In genomic region chr13:28820099-28821051, GRCh38 we compare ENCODE assay signal across 9 cellular contexts. TPM values are rescaled to one million over a fixed set of nuclear protein-coding genes. Genes with fewer than 3 reads are reported as not detected.
DNase-seq lines count a peak whose midpoint lies in the region; ATAC-seq, FAIRE-seq and TF ChIP-seq lines count a peak whose summit lies in the region.
"Had no signal": no experiment of that assay in that cellular context is flagged by ENCODE, and none has a peak within 500 bp of the region (broad histone marks: within the 10 kb centered on the region; RNA-seq: fewer than 3 reads in every experiment).

TSS of gene MTUS2 (plus strand) at chr13:28820339.

- POLR2A ChIA-PET in AG04450 (lab: Yijun Ruan, JAX) (no interaction called here), K562 (lab: Yijun Ruan, JAX) (interaction anchor here (0.7 to 0.8 kb wide), 2 partner anchors 106 to 1920 kb away, joined by 3 to 4 read pairs; no protein-coding TSS in a partner anchor), SK-N-SH (lab: Yijun Ruan, JAX) (no interaction called here)

- H3K9me1 ChIP-seq in K562 (ENCODE audit: control insufficient read depth, insufficient read depth, low read length) = no peaks in the 10 kb centered on the region
- H3K9me1 ChIP-seq in keratinocyte (ENCODE audit: control insufficient read depth, extremely low read depth, insufficient read depth, low read length) = no peaks in the 10 kb centered on the region

- H3K27ac ChIP-seq in AG04450 (ENCODE audit: low read depth, low read length) = no peak within 1 kb of the TSS
- no peak within 1 kb of the TSS for H3K27ac ChIP-seq in K562 (ENCODE audit: extremely low read depth, low read depth, low read length)
- H3K27ac ChIP-seq in keratinocyte (ENCODE audit: control insufficient read depth, insufficient read depth, low read length) = no peak within 1 kb of the TSS
- no peak within 1 kb of the TSS for H3K27ac ChIP-seq in SK-N-SH (ENCODE audit: low read depth in 2 of 2, low read length in 1 of 2)

- no peaks in the 10 kb centered on the region for H3K9me2 ChIP-seq in SK-N-SH

- TF ChIP-seq CTCF in AG04450 (IDR thresholded peaks at IDR 0.05; ENCODE audit: low read depth, low read length) (no peak), K562 (IDR thresholded peaks at IDR 0.05 in 2 of 3, conservative IDR thresholded peaks at IDR 0.05 in 1 of 3; ENCODE audit: insufficient read depth in 2 of 3, low read depth in 1 of 3, low read length in 3 of 3) (no peak), keratinocyte (optimal IDR thresholded peaks at IDR 0.05 in 1 of 3, IDR thresholded peaks at IDR 0.05 in 1 of 3, conservative IDR thresholded peaks at IDR 0.05 in 1 of 3; ENCODE audit: extremely low read depth in 1 of 3, insufficient read depth in 2 of 3, low read length in 3 of 3) (no peak), SK-N-SH (IDR thresholded peaks at IDR 0.05) (no peak)

- in situ Hi-C loops in K562 (cut with MboI) = loop anchor here (25.0 kb wide), 2 partner anchors 542 to 892 kb away; no protein-coding TSS in a partner anchor

- no peak within 1 kb of the TSS for H2AFZ ChIP-seq in K562 (ENCODE audit: low read depth, low read length)
- no peak within 1 kb of the TSS for H2AFZ ChIP-seq in keratinocyte (ENCODE audit: control insufficient read depth, low read length)
- H2AFZ ChIP-seq in SK-N-SH (ENCODE audit: low read depth) = no peak within 1 kb of the TSS

- FAIRE-seq in K562 (lab: Jason Lieb, UNC) (no peak), keratinocyte (lab: Jason Lieb, UNC) (no peak)
- FAIRE-seq: GM18507 had no signal

- no peaks in the 10 kb centered on the region for H3F3A ChIP-seq in SK-N-SH (replicated peaks; ENCODE audit: insufficient read depth)

- H3K4me2 ChIP-seq in K562 (ENCODE audit: insufficient read depth, low read length) (no peak within 1 kb of the TSS), keratinocyte (ENCODE audit: control insufficient read depth, extremely low read depth, insufficient read depth, low read depth, low read length) (peak within 1 kb of the TSS; percentile 46), SK-N-SH (no peak within 1 kb of the TSS)

- DNase-seq in AG04450 (ENCODE audit: low read depth, low spot score) (no peak), NCI-H510A (lab: John Stamatoyannopoulos, UW) (peak; percentile 28), K562 (ENCODE audit: extremely low read depth in 1 of 4, low spot score in 3 of 4) (peak in 3 of 4 experiments; percentile 31 to 69 (median 68)), keratinocyte (ENCODE audit: low read depth, low spot score) (no peak), epidermal melanocyte (ENCODE audit: insufficient read length, low spot score) (no peak), SK-N-SH (no peak)
- peak; percentile 17 for DNase-seq in stimulated activated CD8-positive, alpha-beta memory T cell treated with anti-CD3 and anti-CD28 coated beads, Interleukin-12 subunit alpha, Interleukin-12 subunit beta, amount 100 ng/mL, for 4 hours (ENCODE audit: low read depth)

- no peaks in the 10 kb centered on the region for H3K79me2 ChIP-seq in K562 (ENCODE audit: control insufficient read depth, insufficient read depth, low read length)
- H3K79me2 ChIP-seq in keratinocyte (ENCODE audit: control insufficient read depth, insufficient read depth, low read length) = no peaks in the 10 kb centered on the region
- no peaks in the 10 kb centered on the region for H3K79me2 ChIP-seq in SK-N-SH (ENCODE audit: insufficient read depth)

- peaks cover 3% of the 10 kb centered on the region; the same call in 1 of the 2 replicates for H3K9me3 ChIP-seq in AG04450 (ENCODE audit: control insufficient read depth, insufficient read depth, low read length)
- no peaks in the 10 kb centered on the region for H3K9me3 ChIP-seq in K562 (replicated peaks; ENCODE audit: control insufficient read depth, insufficient read depth, low read depth, low read length)
- no peaks in the 10 kb centered on the region for H3K9me3 ChIP-seq in keratinocyte (ENCODE audit: control insufficient read depth, low read depth, low read length)
- no peaks in the 10 kb centered on the region for H3K9me3 ChIP-seq in SK-N-SH

- peak within 1 kb of the TSS; percentile 29 for H3K4me3 ChIP-seq in AG04450 (ENCODE audit: low read depth, low read length)
- H3K4me3 ChIP-seq in K562 = peak within 1 kb of the TSS; percentile 8; the same call in 1 of the 2 replicates
- H3K4me3 ChIP-seq in keratinocyte (ENCODE audit: control insufficient read depth in 2 of 3, extremely low read depth in 1 of 3, insufficient read depth in 2 of 3, low read depth in 1 of 3, low read length in 3 of 3) = peak within 1 kb of the TSS; percentile 5 to 35 (median 26)
- peak within 1 kb of the TSS in 1 of 2 experiments; percentile 30; a peak in 2 of 4 replicates for H3K4me3 ChIP-seq in SK-N-SH (ENCODE audit: low read depth in 2 of 2, low read length in 1 of 2)

- TF ChIP-seq EP300 in K562 (IDR thresholded peaks at IDR 0.05; ENCODE audit: low read length) (no peak), SK-N-SH (IDR thresholded peaks at IDR 0.05; ENCODE audit: borderline replicate concordance in 1 of 2, low read depth in 1 of 2, low read length in 1 of 2) (no peak)

- intact Hi-C loops in K562 (cut with micrococcal nuclease) = no loop called here

- TF ChIP-seq RAD21 in K562 (CRISPR knock-in tag; conservative IDR thresholded peaks at IDR 0.05 in 1 of 2, IDR thresholded peaks at IDR 0.05 in 1 of 2) = no peak
- no peak for TF ChIP-seq RAD21 in SK-N-SH (IDR thresholded peaks at IDR 0.05; ENCODE audit: low read length)

- H3K27me3 ChIP-seq in AG04450 (ENCODE audit: control insufficient read depth, insufficient read depth, low read length) (peaks cover 12% of the 10 kb centered on the region), K562 (ENCODE audit: control insufficient read depth in 2 of 2, insufficient read depth in 2 of 2, low read length in 2 of 2) (peaks cover 0 to 11% of the 10 kb centered on the region in 2 experiments; a peak in 2 of 5 replicates), keratinocyte (ENCODE audit: control insufficient read depth, extremely low read depth, insufficient read depth, low read length) (peaks cover 40% of the 10 kb centered on the region), SK-N-SH (ENCODE audit: insufficient read depth) (peaks cover 31% of the 10 kb centered on the region)

- CTCF ChIA-PET in AG04450 (lab: Charles Lee) = interaction anchor here (0.6 to 2.1 kb wide), 5 partner anchors 9 to 1417 kb away, joined by 3 to 8 read pairs (median 3); no protein-coding TSS in a partner anchor
- CTCF ChIA-PET in K562 (lab: Yijun Ruan, JAX; ENCODE audit: low intra/inter-chr PET ratio) = interaction anchor here (0.7 kb wide), 1 partner anchor 549 kb away, joined by 3 read pairs; no protein-coding TSS in a partner anchor
- CTCF ChIA-PET in SK-N-SH (lab: Yijun Ruan, JAX) = interaction anchor here (0.8 to 2.0 kb wide), 6 partner anchors 13 to 554 kb away, joined by 3 to 10 read pairs (median 4); no protein-coding TSS in a partner anchor

- H3K9ac ChIP-seq in K562 (ENCODE audit: insufficient read depth in 1 of 2, low read depth in 2 of 2, low read length in 2 of 2) = no peak within 1 kb of the TSS; a peak in 1 of 4 replicates
- no peak within 1 kb of the TSS for H3K9ac ChIP-seq in keratinocyte (ENCODE audit: control insufficient read depth, extremely low read depth, insufficient read depth, low read length)
- H3K9ac ChIP-seq in SK-N-SH = no peak within 1 kb of the TSS

- no peak for TF ChIP-seq POLR2A in K562 (conservative IDR thresholded peaks at IDR 0.05)

- dilution Hi-C loops in keratinocyte (cut with MboI; ENCODE audit: extremely low pct_ligation_motif_present, low sequenced_read_pairs) = no loop called here

- no peaks in the 10 kb centered on the region for H4K20me1 ChIP-seq in K562 (replicated peaks; ENCODE audit: control insufficient read depth, insufficient read depth, low read length)
- no peaks in the 10 kb centered on the region for H4K20me1 ChIP-seq in keratinocyte (ENCODE audit: control insufficient read depth, extremely low read depth, insufficient read depth, low read length)
- no peaks in the 10 kb centered on the region for H4K20me1 ChIP-seq in SK-N-SH (ENCODE audit: insufficient read depth)

- H3K4me1 ChIP-seq in K562 (replicated peaks in 1 of 2; ENCODE audit: control insufficient read depth in 2 of 2, insufficient read depth in 2 of 2, low read length in 2 of 2) (peaks cover 0 to 13% of the 10 kb centered on the region in 2 experiments; a peak in 2 of 5 replicates), keratinocyte (ENCODE audit: control insufficient read depth, extremely low read depth, insufficient read depth, low read length) (peaks cover 3% of the 10 kb centered on the region), SK-N-SH (ENCODE audit: control insufficient read depth in 1 of 2, insufficient read depth in 2 of 2, low read depth in 1 of 2, low read length in 1 of 2) (no peaks in the 10 kb centered on the region)

- no TSS peak for BruUV-seq in K562 (replicated peaks; lab: Mats Ljungman, UMichigan)

- peak; percentile 13 for ATAC-seq in GM19467 (IDR thresholded peaks at IDR 0.05; ENCODE audit: unreplicated experiment)
- ATAC-seq in K562 = no peak; the same call in none of the 3 replicates

- WGBS in K562 (ENCODE audit: insufficient coverage, low coverage, missing lambda C conversion rate) = 48% methylated on average over 11 of the region's 89 CpGs
- WGBS in SK-N-SH (ENCODE audit: low lambda C conversion rate) = 4% methylated on average over 6 of the region's 89 CpGs

- H3K36me3 ChIP-seq in K562 (ENCODE audit: control insufficient read depth, insufficient read depth, low read length) (no peaks in the 10 kb centered on the region), keratinocyte (ENCODE audit: control insufficient read depth in 2 of 2, extremely low read depth in 1 of 2, insufficient read depth in 2 of 2, low read length in 2 of 2) (no peaks in the 10 kb centered on the region), SK-N-SH (replicated peaks in 1 of 2; ENCODE audit: control insufficient read depth in 1 of 2, insufficient read depth in 2 of 2, low read length in 1 of 2) (no peaks in the 10 kb centered on the region)

RNA-seq across cellular contexts. Expression of gene MTUS2, which starts in this region (rescaled TPM):
- polyA plus RNA-seq in AG04450 (2011; rRNA removed) (0.02 TPM in 1 of 2 replicates, not detected in the other), K562 (2011; rRNA removed) (0.01 and 0.04 TPM in 2 replicates), K562 (2014; fragmentation: Illumina TruSeq; extraction: Trizol) (0.10 and 0.22 TPM in 2 replicates), K562 (2014; fragmentation: Nextera tagmentation; extraction: Ambion mirVana) (under 1 TPM; 0.03 to 0.04 TPM), K562 (2014; rRNA removed) (0.13 and 0.28 TPM in 2 replicates), keratinocyte (0.08 to 0.22 TPM (median 0.17 TPM) in 3 replicates), SK-N-SH (2012; rRNA removed) (1.2 and 1.7 TPM in 2 replicates)
- not detected in 2 replicates for polyA minus RNA-seq in AG04450 (2011; rRNA and poly(A)+ RNA removed)
- 0.09 TPM in 1 of 2 replicates, not detected in the other for total RNA-seq in K562 (2011; cell fraction: chromatin; rRNA removed; ENCODE audit: low replicate concordance)
- total RNA-seq in K562 (2011; cell fraction: nucleolus; rRNA removed) = not detected in 2 replicates
- 0.07 TPM in 1 of 2 replicates, not detected in the other for total RNA-seq in K562 (2011; cell fraction: nucleoplasm; rRNA removed)
- total RNA-seq in K562 (2014; rRNA removed) (0.16 TPM in 1 of 2 replicates, not detected in the other), K562 (2014; rRNA removed; fragmentation: Illumina TruSeq; extraction: Trizol) (0.07 and 0.10 TPM in 2 replicates), K562 (2015; rRNA removed; fragmentation: Illumina TruSeq; extraction: Trizol) (0.04 and 0.30 TPM in 2 replicates), K562 (2021) (0.13 TPM in 1 of 2 replicates, not detected in the other)
- polyA plus RNA-seq in K562 (2011; cell fraction: cytosol; rRNA removed) = 0.01 TPM in 1 of 2 replicates, not detected in the other
- 0.04 TPM in 1 of 2 replicates, not detected in the other for polyA plus RNA-seq in K562 (2011; cell fraction: nucleus; rRNA removed)
- polyA plus RNA-seq in K562 (2012) = 0.10 and 0.25 TPM in 2 replicates
- polyA minus RNA-seq in K562 (2011; rRNA and poly(A)+ RNA removed) = not detected in 2 replicates
- not detected in 2 replicates for polyA minus RNA-seq in K562 (2011; cell fraction: cytosol; rRNA and poly(A)+ RNA removed)
- under 0.01 TPM in 1 of 2 replicates, not detected in the other for polyA minus RNA-seq in K562 (2011; cell fraction: nucleus; rRNA and poly(A)+ RNA removed)
- polyA plus RNA-seq in keratinocyte (2011; ENCODE audit: low read depth) = not detected
- polyA plus RNA-seq in keratinocyte (2011; cell fraction: cytosol; rRNA removed) = 0.12 and 0.17 TPM in 2 replicates
- polyA plus RNA-seq in keratinocyte (2011; cell fraction: nucleus; rRNA removed) = 0.24 and 0.48 TPM in 2 replicates
- polyA plus RNA-seq in keratinocyte (2012; ENCODE audit: low replicate concordance) = 0.02 and 0.17 TPM in 2 replicates
- polyA minus RNA-seq in keratinocyte = 0.22 TPM in 1 of 3 replicates, not detected in the others
- not detected for polyA minus RNA-seq in keratinocyte (2011; cell fraction: cytosol; rRNA and poly(A)+ RNA removed)
- 0.62 TPM in 1 of 2 replicates, not detected in the other for polyA minus RNA-seq in keratinocyte (2011; cell fraction: nucleus; rRNA and poly(A)+ RNA removed)
- polyA plus RNA-seq in SK-N-SH (2012; cell fraction: cytosol; rRNA removed) = 1.2 and 1.6 TPM in 2 replicates
- polyA plus RNA-seq in SK-N-SH (2012; cell fraction: nucleus; rRNA removed) = 2.3 and 2.8 TPM in 2 replicates

Comparison
In these comparisons a context has a peak if more than half of its experiments do, and no peak if none do; other contexts are left out.
1. Peak in DNase-seq and H3K4me3 ChIP-seq in K562; RNA of the gene not detected or under 1 TPM.
2. DNase-seq: peak in NCI-H510A (single experiment) and stimulated activated CD8-positive, alpha-beta memory T cell treated with anti-CD3 and anti-CD28 coated beads, Interleukin-12 subunit alpha, Interleukin-12 subunit beta, amount 100 ng/mL, for 4 hours (single experiment); none in AG04450 (single experiment), keratinocyte (single experiment), epidermal melanocyte (single experiment) and SK-N-SH (single experiment).